8 cellular contexts compared by ENCODE assay signal in genomic region chr22:38945693-38946338, GRCh38. TPM values are rescaled to one million over a fixed set of nuclear protein-coding genes. Genes with fewer than 3 reads are reported as not detected.
"Had no signal": no experiment of that assay in that cellular context is flagged by ENCODE, and none has a peak within 500 bp of the region (broad histone marks: within the 10 kb centered on the region; RNA-seq: fewer than 3 reads in every experiment).

No MANE protein-coding gene starts in this region.

RNA-seq across cellular contexts. Expression of gene APOBEC3A, which starts 11.6 kb away (rescaled TPM):
- total RNA-seq: activated B cell treated with CpG ODN at 0.5 μM for 24 hours; activated CD4-positive, alpha-beta T cell treated with anti-CD3 and anti-CD28 coated beads, Interleukin-2, amount 10 ng/mL, durations not matched to agents 24 days and 14 days; activated CD8-positive, alpha-beta memory T cell treated with anti-CD3 and anti-CD28 coated beads, Interleukin-2, amount 10 ng/mL, durations not matched to agents 7 days and 5 days; activated T-helper 17 cell treated with anti-CD3 and anti-CD28 coated beads, Interleukin-2, amount 50 U/mL, for 72 hours; IMR-90; LHCN-M2; M059J; SK-MEL-5 had no signal
- polyA plus RNA-seq: IMR-90 had no signal
